In the genomic region with DNA sequence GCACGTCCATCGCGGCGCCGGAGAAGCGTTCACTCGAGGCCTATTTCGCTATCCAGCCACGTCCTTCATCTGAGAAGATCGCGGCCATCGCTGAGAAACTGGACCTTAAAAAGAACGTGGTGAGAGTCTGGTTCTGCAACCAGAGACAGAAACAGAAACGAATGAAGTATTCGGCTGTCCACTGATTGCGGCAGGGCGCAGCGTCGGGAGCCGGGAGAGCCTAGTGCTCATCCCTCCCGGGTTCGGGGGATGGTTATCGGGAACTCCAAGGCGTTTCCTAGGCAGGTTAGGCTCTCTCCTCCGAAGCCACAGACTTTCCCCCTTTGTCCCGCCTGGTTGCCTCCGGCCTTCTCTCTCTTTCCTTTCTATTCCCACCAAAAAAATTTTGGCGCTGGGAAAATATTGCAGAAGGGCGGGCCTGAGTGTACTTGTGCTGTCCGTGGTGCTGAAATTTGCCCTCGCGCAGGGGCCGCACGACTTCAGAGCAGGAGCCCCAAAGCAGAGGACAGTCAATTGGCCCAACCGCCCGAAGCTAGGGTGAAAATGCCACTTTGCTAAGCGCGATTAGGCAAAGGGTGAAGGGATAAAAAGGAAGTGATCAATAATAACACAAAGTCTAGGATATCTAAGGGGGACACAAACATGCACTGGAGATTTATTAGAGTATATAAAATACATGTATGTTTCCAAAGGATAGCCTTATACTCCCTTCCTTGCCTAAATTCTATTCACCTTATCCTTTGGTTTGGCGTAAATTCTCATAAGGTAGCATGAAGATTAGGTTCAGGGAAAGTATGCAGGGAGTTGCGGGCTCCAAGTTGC, we compare ENCODE assay signal across 8 cellular contexts. TPM values are rescaled to one million over a fixed set of nuclear protein-coding genes. Genes with fewer than 3 reads are reported as not detected.
DNase-seq lines count a peak whose midpoint lies in the region; TF ChIP-seq lines count a peak whose summit lies in the region.

No MANE protein-coding gene starts in this region.

- peak overlapping the region; percentile 40 to 49 for H3K4me3 ChIP-seq in stomach smooth muscle (ENCODE audit: low read length in 2 of 2)

- no peaks in the 10 kb centered on the region for H3K9me3 ChIP-seq in stomach smooth muscle (ENCODE audit: control insufficient read depth in 2 of 2, low read length in 2 of 2)

- no peak overlapping the region for H3K27ac ChIP-seq in stomach smooth muscle (ENCODE audit: low read length)

- no peak for TF ChIP-seq EP300 in Ishikawa (IDR thresholded peaks at IDR 0.05; ENCODE audit: borderline replicate concordance)

- H3K9ac ChIP-seq in stomach smooth muscle (ENCODE audit: low read length in 2 of 2), result no peak overlapping the region

- peaks cover 80 to 90% of the 10 kb centered on the region in 2 donors for H3K27me3 ChIP-seq in stomach smooth muscle (ENCODE audit: control insufficient read depth in 1 of 2, insufficient read depth in 2 of 2, low read length in 2 of 2)

- TF ChIP-seq RAD21 in Ishikawa (IDR thresholded peaks at IDR 0.05; ENCODE audit: low read depth), result peak; percentile 4; the same call in 1 of the 2 replicates

- DNase-seq in Ammon's horn (ENCODE audit: low spot score), result peak; percentile 24
- DNase-seq in astrocyte of the hippocampus (ENCODE audit: low read depth, low spot score), result peak; percentile 89
- DNase-seq in islet precursor cell, result peak; percentile 80
- no peak for DNase-seq in ureter (ENCODE audit: low spot score)
- no peak for DNase-seq in pons (ENCODE audit: low spot score)
- no peak for DNase-seq in NCI-H1694 (lab: John Stamatoyannopoulos, UW)

- H3K4me1 ChIP-seq in stomach smooth muscle (ENCODE audit: control insufficient read depth, insufficient read depth, low read length), result peaks cover 6% of the 10 kb centered on the region

- no peaks in the 10 kb centered on the region for H3K36me3 ChIP-seq in stomach smooth muscle (ENCODE audit: control insufficient read depth in 2 of 2, insufficient read depth in 2 of 2, low read length in 2 of 2)

TF ChIP-seq in Ishikawa, 13 proteins besides CTCF, POLR2A, EP300 and RAD21:
- TF ChIP-seq EGR1 (IDR thresholded peaks at IDR 0.05), result no peak
- 0 out of 2 replicates have a peak, but pooled peaks have one; percentile 27 for TF ChIP-seq CEBPB (IDR thresholded peaks at IDR 0.05)
- TF ChIP-seq, protein P1, sequence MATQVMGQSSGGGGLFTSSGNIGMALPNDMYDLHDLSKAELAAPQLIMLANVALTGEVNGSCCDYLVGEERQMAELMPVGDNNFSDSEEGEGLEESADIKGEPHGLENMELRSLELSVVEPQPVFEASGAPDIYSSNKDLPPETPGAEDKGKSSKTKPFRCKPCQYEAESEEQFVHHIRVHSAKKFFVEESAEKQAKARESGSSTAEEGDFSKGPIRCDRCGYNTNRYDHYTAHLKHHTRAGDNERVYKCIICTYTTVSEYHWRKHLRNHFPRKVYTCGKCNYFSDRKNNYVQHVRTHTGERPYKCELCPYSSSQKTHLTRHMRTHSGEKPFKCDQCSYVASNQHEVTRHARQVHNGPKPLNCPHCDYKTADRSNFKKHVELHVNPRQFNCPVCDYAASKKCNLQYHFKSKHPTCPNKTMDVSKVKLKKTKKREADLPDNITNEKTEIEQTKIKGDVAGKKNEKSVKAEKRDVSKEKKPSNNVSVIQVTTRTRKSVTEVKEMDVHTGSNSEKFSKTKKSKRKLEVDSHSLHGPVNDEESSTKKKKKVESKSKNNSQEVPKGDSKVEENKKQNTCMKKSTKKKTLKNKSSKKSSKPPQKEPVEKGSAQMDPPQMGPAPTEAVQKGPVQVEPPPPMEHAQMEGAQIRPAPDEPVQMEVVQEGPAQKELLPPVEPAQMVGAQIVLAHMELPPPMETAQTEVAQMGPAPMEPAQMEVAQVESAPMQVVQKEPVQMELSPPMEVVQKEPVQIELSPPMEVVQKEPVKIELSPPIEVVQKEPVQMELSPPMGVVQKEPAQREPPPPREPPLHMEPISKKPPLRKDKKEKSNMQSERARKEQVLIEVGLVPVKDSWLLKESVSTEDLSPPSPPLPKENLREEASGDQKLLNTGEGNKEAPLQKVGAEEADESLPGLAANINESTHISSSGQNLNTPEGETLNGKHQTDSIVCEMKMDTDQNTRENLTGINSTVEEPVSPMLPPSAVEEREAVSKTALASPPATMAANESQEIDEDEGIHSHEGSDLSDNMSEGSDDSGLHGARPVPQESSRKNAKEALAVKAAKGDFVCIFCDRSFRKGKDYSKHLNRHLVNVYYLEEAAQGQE (IDR thresholded peaks at IDR 0.05; ENCODE audit: low read depth), result peak; percentile 97
- no peak for TF ChIP-seq ZBTB7A (IDR thresholded peaks at IDR 0.05; ENCODE audit: low read depth)
- 0 out of 2 replicates have a peak, but pooled peaks have one; percentile 9 for TF ChIP-seq TEAD4 (IDR thresholded peaks at IDR 0.05)
- TF ChIP-seq, protein P2, sequence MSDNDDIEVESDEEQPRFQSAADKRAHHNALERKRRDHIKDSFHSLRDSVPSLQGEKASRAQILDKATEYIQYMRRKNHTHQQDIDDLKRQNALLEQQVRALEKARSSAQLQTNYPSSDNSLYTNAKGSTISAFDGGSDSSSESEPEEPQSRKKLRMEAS (IDR thresholded peaks at IDR 0.05), result peak; percentile 25; the same call in 1 of the 2 replicates
- no peak for TF ChIP-seq TAF1 (IDR thresholded peaks at IDR 0.05; ENCODE audit: low read depth)
- no peak for TF ChIP-seq NFIC (IDR thresholded peaks at IDR 0.05)

RNA-seq across cellular contexts. Expression of gene POU4F3, which starts 1.8 kb away (rescaled TPM):
- total RNA-seq in ureter, result 0.16 TPM

Comparison
In these comparisons a context has a peak if more than half of its experiments do, and no peak if none do; other contexts are left out.
1. DNase-seq: peak in Ammon's horn (single experiment), astrocyte of the hippocampus (single experiment) and islet precursor cell (single experiment); none in ureter (single experiment), pons (single experiment) and NCI-H1694 (single experiment).